Comparison of ENCODE assay signal across 1 cellular context in the genomic region with DNA sequence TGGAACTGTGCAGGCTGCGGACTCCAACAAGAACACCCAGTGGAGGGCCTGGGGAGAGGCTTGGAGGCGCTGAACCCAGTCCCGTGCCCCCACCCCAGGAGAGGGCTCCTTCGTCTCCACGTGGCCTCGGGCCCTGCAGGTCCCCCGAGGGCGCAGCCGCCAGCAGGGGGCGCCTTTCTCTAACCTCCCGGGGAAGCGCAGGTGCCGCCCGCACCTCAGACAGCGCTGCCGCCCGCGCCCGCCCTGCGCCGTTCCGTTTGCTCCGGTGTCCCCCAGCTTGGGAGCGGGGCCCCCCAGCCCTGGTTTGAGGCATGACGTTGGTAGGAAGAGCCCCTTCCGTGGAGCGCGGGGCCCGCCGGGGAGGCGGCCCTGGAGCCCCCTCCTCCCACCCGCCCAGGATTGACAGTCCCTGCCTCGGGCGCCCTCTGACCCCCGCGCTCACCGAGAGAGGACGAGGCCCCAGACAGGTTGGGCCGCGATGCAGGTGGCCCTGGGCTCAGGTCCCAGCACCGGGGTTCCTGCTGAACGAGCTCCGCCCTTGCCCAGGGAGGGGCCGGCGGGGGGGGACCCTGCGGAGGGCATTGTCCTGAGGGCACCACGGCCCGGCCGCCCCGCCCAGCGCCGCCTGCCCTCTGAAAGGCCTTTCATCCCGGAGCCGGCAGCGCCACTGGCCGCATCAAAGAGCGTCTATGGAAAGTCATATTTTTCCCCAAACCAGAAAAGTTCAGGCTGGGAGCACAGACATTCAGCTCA.
TF ChIP-seq lines count a peak whose summit lies in the region.

No MANE protein-coding gene starts in this region.

TF ChIP-seq in WTC11, 78 proteins besides CTCF, POLR2A, EP300 and RAD21 (continued from another document and continues in another):
- TF ChIP-seq, protein P1, sequence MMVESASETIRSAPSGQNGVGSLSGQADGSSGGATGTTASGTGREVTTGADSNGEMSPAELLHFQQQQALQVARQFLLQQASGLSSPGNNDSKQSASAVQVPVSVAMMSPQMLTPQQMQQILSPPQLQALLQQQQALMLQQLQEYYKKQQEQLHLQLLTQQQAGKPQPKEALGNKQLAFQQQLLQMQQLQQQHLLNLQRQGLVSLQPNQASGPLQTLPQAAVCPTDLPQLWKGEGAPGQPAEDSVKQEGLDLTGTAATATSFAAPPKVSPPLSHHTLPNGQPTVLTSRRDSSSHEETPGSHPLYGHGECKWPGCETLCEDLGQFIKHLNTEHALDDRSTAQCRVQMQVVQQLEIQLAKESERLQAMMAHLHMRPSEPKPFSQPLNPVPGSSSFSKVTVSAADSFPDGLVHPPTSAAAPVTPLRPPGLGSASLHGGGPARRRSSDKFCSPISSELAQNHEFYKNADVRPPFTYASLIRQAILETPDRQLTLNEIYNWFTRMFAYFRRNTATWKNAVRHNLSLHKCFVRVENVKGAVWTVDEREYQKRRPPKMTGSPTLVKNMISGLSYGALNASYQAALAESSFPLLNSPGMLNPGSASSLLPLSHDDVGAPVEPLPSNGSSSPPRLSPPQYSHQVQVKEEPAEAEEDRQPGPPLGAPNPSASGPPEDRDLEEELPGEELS (CRISPR knock-in tag; IDR thresholded peaks at IDR 0.05) = 0 out of 2 replicates have a peak, but pooled peaks have one; percentile 29
- no peak for TF ChIP-seq ZNF396 (CRISPR knock-in tag; IDR thresholded peaks at IDR 0.05; ENCODE audit: borderline replicate concordance)
- TF ChIP-seq IRF1 (CRISPR knock-in tag; IDR thresholded peaks at IDR 0.05) = no peak
- TF ChIP-seq, protein P2, sequence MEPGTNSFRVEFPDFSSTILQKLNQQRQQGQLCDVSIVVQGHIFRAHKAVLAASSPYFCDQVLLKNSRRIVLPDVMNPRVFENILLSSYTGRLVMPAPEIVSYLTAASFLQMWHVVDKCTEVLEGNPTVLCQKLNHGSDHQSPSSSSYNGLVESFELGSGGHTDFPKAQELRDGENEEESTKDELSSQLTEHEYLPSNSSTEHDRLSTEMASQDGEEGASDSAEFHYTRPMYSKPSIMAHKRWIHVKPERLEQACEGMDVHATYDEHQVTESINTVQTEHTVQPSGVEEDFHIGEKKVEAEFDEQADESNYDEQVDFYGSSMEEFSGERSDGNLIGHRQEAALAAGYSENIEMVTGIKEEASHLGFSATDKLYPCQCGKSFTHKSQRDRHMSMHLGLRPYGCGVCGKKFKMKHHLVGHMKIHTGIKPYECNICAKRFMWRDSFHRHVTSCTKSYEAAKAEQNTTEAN (CRISPR knock-in tag; IDR thresholded peaks at IDR 0.05) = 0 out of 2 replicates have a peak, but pooled peaks have one; percentile 67
- TF ChIP-seq ATF1 (CRISPR knock-in tag; IDR thresholded peaks at IDR 0.05) = no peak
- 0 out of 2 replicates have a peak, but pooled peaks have one; percentile 38 for TF ChIP-seq PRRX2 (CRISPR knock-in tag; IDR thresholded peaks at IDR 0.05)
- TF ChIP-seq GRHL2 (CRISPR knock-in tag; IDR thresholded peaks at IDR 0.05; ENCODE audit: insufficient replicate concordance, severe bottlenecking) = no peak
- TF ChIP-seq, protein P3, sequence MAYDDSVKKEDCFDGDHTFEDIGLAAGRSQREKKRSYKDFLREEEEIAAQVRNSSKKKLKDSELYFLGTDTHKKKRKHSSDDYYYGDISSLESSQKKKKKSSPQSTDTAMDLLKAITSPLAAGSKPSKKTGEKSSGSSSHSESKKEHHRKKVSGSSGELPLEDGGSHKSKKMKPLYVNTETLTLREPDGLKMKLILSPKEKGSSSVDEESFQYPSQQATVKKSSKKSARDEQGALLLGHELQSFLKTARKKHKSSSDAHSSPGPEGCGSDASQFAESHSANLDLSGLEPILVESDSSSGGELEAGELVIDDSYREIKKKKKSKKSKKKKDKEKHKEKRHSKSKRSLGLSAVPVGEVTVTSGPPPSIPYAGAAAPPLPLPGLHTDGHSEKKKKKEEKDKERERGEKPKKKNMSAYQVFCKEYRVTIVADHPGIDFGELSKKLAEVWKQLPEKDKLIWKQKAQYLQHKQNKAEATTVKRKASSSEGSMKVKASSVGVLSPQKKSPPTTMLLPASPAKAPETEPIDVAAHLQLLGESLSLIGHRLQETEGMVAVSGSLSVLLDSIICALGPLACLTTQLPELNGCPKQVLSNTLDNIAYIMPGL (CRISPR knock-in tag; IDR thresholded peaks at IDR 0.05) = peak; percentile 79; the same call in 1 of the 2 replicates
- TF ChIP-seq, protein P4, sequence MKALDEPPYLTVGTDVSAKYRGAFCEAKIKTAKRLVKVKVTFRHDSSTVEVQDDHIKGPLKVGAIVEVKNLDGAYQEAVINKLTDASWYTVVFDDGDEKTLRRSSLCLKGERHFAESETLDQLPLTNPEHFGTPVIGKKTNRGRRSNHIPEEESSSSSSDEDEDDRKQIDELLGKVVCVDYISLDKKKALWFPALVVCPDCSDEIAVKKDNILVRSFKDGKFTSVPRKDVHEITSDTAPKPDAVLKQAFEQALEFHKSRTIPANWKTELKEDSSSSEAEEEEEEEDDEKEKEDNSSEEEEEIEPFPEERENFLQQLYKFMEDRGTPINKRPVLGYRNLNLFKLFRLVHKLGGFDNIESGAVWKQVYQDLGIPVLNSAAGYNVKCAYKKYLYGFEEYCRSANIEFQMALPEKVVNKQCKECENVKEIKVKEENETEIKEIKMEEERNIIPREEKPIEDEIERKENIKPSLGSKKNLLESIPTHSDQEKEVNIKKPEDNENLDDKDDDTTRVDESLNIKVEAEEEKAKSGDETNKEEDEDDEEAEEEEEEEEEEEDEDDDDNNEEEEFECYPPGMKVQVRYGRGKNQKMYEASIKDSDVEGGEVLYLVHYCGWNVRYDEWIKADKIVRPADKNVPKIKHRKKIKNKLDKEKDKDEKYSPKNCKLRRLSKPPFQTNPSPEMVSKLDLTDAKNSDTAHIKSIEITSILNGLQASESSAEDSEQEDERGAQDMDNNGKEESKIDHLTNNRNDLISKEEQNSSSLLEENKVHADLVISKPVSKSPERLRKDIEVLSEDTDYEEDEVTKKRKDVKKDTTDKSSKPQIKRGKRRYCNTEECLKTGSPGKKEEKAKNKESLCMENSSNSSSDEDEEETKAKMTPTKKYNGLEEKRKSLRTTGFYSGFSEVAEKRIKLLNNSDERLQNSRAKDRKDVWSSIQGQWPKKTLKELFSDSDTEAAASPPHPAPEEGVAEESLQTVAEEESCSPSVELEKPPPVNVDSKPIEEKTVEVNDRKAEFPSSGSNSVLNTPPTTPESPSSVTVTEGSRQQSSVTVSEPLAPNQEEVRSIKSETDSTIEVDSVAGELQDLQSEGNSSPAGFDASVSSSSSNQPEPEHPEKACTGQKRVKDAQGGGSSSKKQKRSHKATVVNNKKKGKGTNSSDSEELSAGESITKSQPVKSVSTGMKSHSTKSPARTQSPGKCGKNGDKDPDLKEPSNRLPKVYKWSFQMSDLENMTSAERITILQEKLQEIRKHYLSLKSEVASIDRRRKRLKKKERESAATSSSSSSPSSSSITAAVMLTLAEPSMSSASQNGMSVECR (CRISPR knock-in tag; IDR thresholded peaks at IDR 0.05; ENCODE audit: borderline replicate concordance) = no peak
- no peak for TF ChIP-seq ESRRA (CRISPR knock-in tag; IDR thresholded peaks at IDR 0.05; ENCODE audit: borderline replicate concordance)
- TF ChIP-seq GTF2I (CRISPR knock-in tag; conservative IDR thresholded peaks at IDR 0.05) = no peak
- TF ChIP-seq HMGA2 (CRISPR knock-in tag; IDR thresholded peaks at IDR 0.05) = no peak
- no peak for TF ChIP-seq TCF7 (CRISPR knock-in tag; IDR thresholded peaks at IDR 0.05; ENCODE audit: low read depth)
- TF ChIP-seq GABPB1 (CRISPR knock-in tag; IDR thresholded peaks at IDR 0.05) = no peak
- TF ChIP-seq KAT7 (CRISPR knock-in tag; IDR thresholded peaks at IDR 0.05; ENCODE audit: borderline replicate concordance) = no peak
- no peak for TF ChIP-seq TEAD4 (CRISPR knock-in tag; IDR thresholded peaks at IDR 0.05)
- no peak for TF ChIP-seq ZNF263 (CRISPR knock-in tag; IDR thresholded peaks at IDR 0.05; ENCODE audit: low read depth)
- TF ChIP-seq, protein P5, sequence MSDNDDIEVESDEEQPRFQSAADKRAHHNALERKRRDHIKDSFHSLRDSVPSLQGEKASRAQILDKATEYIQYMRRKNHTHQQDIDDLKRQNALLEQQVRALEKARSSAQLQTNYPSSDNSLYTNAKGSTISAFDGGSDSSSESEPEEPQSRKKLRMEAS (CRISPR knock-in tag; IDR thresholded peaks at IDR 0.05) = peak; percentile 95
- peak; percentile 80; the same call in 1 of the 2 replicates for TF ChIP-seq FOXP1 (CRISPR knock-in tag; IDR thresholded peaks at IDR 0.05; ENCODE audit: borderline replicate concordance)
- no peak for TF ChIP-seq MXD4 (CRISPR knock-in tag; IDR thresholded peaks at IDR 0.05; ENCODE audit: borderline replicate concordance)
- no peak for TF ChIP-seq MLX (CRISPR knock-in tag; IDR thresholded peaks at IDR 0.05)
- 0 out of 2 replicates have a peak, but pooled peaks have one; percentile 40 for TF ChIP-seq NFE2L1 (CRISPR knock-in tag; IDR thresholded peaks at IDR 0.05)
- TF ChIP-seq ZNF671 (CRISPR knock-in tag; IDR thresholded peaks at IDR 0.05) = no peak
- no peak for TF ChIP-seq CREB1 (CRISPR knock-in tag; IDR thresholded peaks at IDR 0.05)
- TF ChIP-seq ZNF512 (CRISPR knock-in tag; IDR thresholded peaks at IDR 0.05; ENCODE audit: borderline replicate concordance) = no peak
- no peak for TF ChIP-seq ZMAT4 (CRISPR knock-in tag; IDR thresholded peaks at IDR 0.05)
- no peak for TF ChIP-seq NR2C2 (CRISPR knock-in tag; IDR thresholded peaks at IDR 0.05)
- TF ChIP-seq RORB (CRISPR knock-in tag; IDR thresholded peaks at IDR 0.05) = no peak
- TF ChIP-seq NFATC4 (CRISPR knock-in tag; IDR thresholded peaks at IDR 0.05) = no peak
- TF ChIP-seq RELA (CRISPR knock-in tag; IDR thresholded peaks at IDR 0.05; ENCODE audit: borderline replicate concordance) = no peak
- TF ChIP-seq ZNF425 (CRISPR knock-in tag; conservative IDR thresholded peaks at IDR 0.05) = no peak
- no peak for TF ChIP-seq IRF2 (CRISPR knock-in tag; IDR thresholded peaks at IDR 0.05; ENCODE audit: borderline replicate concordance, low read depth)
- no peak for TF ChIP-seq NFYB (CRISPR knock-in tag; conservative IDR thresholded peaks at IDR 0.05; ENCODE audit: low read depth)
- TF ChIP-seq FOXK1 (CRISPR knock-in tag; IDR thresholded peaks at IDR 0.05) = 0 out of 2 replicates have a peak, but pooled peaks have one; percentile 25
- no peak for TF ChIP-seq SOX15 (CRISPR knock-in tag; IDR thresholded peaks at IDR 0.05)
- TF ChIP-seq, protein P6, sequence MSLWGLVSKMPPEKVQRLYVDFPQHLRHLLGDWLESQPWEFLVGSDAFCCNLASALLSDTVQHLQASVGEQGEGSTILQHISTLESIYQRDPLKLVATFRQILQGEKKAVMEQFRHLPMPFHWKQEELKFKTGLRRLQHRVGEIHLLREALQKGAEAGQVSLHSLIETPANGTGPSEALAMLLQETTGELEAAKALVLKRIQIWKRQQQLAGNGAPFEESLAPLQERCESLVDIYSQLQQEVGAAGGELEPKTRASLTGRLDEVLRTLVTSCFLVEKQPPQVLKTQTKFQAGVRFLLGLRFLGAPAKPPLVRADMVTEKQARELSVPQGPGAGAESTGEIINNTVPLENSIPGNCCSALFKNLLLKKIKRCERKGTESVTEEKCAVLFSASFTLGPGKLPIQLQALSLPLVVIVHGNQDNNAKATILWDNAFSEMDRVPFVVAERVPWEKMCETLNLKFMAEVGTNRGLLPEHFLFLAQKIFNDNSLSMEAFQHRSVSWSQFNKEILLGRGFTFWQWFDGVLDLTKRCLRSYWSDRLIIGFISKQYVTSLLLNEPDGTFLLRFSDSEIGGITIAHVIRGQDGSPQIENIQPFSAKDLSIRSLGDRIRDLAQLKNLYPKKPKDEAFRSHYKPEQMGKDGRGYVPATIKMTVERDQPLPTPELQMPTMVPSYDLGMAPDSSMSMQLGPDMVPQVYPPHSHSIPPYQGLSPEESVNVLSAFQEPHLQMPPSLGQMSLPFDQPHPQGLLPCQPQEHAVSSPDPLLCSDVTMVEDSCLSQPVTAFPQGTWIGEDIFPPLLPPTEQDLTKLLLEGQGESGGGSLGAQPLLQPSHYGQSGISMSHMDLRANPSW (CRISPR knock-in tag; conservative IDR thresholded peaks at IDR 0.05; ENCODE audit: low read depth) = no peak
- TF ChIP-seq TP53 (CRISPR knock-in tag; IDR thresholded peaks at IDR 0.05) = peak; percentile 57; the same call in 1 of the 2 replicates
